1 cellular context compared by ENCODE assay signal in genomic region chr12:26114720-26115406, GRCh38.
TF ChIP-seq lines count a peak whose summit lies in the region.

No MANE protein-coding gene starts in this region.

TF ChIP-seq in HEK293, 187 proteins besides CTCF, POLR2A, EP300 and RAD21 (continued from another document):
- TF ChIP-seq ZNF610 (tag by site-specific recombination; IDR thresholded peaks at IDR 0.05; ENCODE audit: borderline replicate concordance) = no peak
- TF ChIP-seq PATZ1 (tag by site-specific recombination; IDR thresholded peaks at IDR 0.05) = peak; percentile 65
- peak; percentile 49 for TF ChIP-seq ZIC2 (tag by site-specific recombination; IDR thresholded peaks at IDR 0.05)
- no peak for TF ChIP-seq ZNF302 (tag by site-specific recombination; IDR thresholded peaks at IDR 0.05; ENCODE audit: low read depth)
- TF ChIP-seq KLF17 (tag by site-specific recombination; IDR thresholded peaks at IDR 0.05) = 0 out of 2 replicates have a peak, but pooled peaks have one; percentile 2
TF ChIP-seq in HEK293: peak in this region for 12.
